Comparison of ENCODE assay signal across 9 cellular contexts in genomic region chr1:235011599-235012435, GRCh38.
A peak's percentile ranks its signal among the peaks of the same experiment; 100 is the strongest.
DNase-seq lines count a peak whose midpoint lies in the region; ATAC-seq and TF ChIP-seq lines count a peak whose summit lies in the region.
"Had no signal": no experiment of that assay in that cellular context is flagged by ENCODE, and none has a peak within 500 bp of the region (broad histone marks: within the 10 kb centered on the region; RNA-seq: fewer than 3 reads in every experiment).

No MANE protein-coding gene starts in this region.

- H3K4me3 ChIP-seq in CD4-positive, CD25-positive, alpha-beta regulatory T cell (ENCODE audit: low read depth, low read length): peak overlapping the region; percentile 79
- no peak overlapping the region for H3K4me3 ChIP-seq in ascending aorta
- H3K4me3 ChIP-seq: SK-N-MC had no signal

- ATAC-seq in CD4-positive, CD25-positive, alpha-beta regulatory T cell (ENCODE audit: low read depth in 2 of 2): peak; percentile 93 to 95
- ATAC-seq in GM19455 (IDR thresholded peaks at IDR 0.05; ENCODE audit: unreplicated experiment) (peak; percentile 78), HG03571 (IDR thresholded peaks at IDR 0.05; ENCODE audit: unreplicated experiment) (peak; percentile 71), left colon (peak; percentile 55)

- intact Hi-C loops in ascending aorta (cut with DNase I): no loop called here
- intact Hi-C loops in left colon (cut with DNase I, micrococcal nuclease): no loop called here

- no peaks in the 10 kb centered on the region for H3K27me3 ChIP-seq in CD4-positive, CD25-positive, alpha-beta regulatory T cell (ENCODE audit: control insufficient read depth, insufficient read depth, low read length)
- H3K27me3 ChIP-seq in ascending aorta: no peaks in the 10 kb centered on the region

- no peak for TF ChIP-seq CTCF in ascending aorta (IDR thresholded peaks at IDR 0.05)

- peaks cover 30% of the 10 kb centered on the region for H3K4me1 ChIP-seq in CD4-positive, CD25-positive, alpha-beta regulatory T cell (ENCODE audit: control insufficient read depth, insufficient read depth, low read length, poor library complexity, severe bottlenecking)
- H3K4me1 ChIP-seq in ascending aorta: no peaks in the 10 kb centered on the region

- H3K9me3 ChIP-seq in CD4-positive, CD25-positive, alpha-beta regulatory T cell (ENCODE audit: control insufficient read depth in 2 of 2, low read length in 2 of 2): no peaks in the 10 kb centered on the region
- no peaks in the 10 kb centered on the region for H3K9me3 ChIP-seq in ascending aorta

- H3K27ac Mint-ChIP-seq in CD4-positive, CD25-positive, alpha-beta regulatory T cell: peak overlapping the region; percentile 95 to 98 (median 96)

- no peaks in the 10 kb centered on the region for H3K36me3 Mint-ChIP-seq in CD4-positive, CD25-positive, alpha-beta regulatory T cell

- peak overlapping the region; percentile 73 to 92 (median 83) for H3K4me3 Mint-ChIP-seq in CD4-positive, CD25-positive, alpha-beta regulatory T cell

- peaks cover 5% of the 10 kb centered on the region for H3K27me3 Mint-ChIP-seq in CD4-positive, CD25-positive, alpha-beta regulatory T cell

- peaks cover 0 to 6% (median 0%) of the 10 kb centered on the region in 7 donors for H3K9me3 Mint-ChIP-seq in CD4-positive, CD25-positive, alpha-beta regulatory T cell

- peak; percentile 87 to 99 (median 93) for DNase-seq in CD4-positive, CD25-positive, alpha-beta regulatory T cell
- DNase-seq in T-helper 22 cell (ENCODE audit: low read depth) (peak; percentile 95), ascending aorta (ENCODE audit: low spot score in 2 of 2) (peak; percentile 75 to 82), left colon (peak; percentile 60 to 67), NCI-H446 treated with DMSO at 0.1 percent for 48 hours (lab: John Stamatoyannopoulos, UW) (no peak)
- DNase-seq in stimulated activated CD4-positive, alpha-beta T cell treated with anti-CD3 and anti-CD28 coated beads, TNF-alpha, amount 100 ng/mL, for 4 hours (ENCODE audit: low read depth in 3 of 3): peak; percentile 63 to 94 (median 87)

- H3K27ac ChIP-seq in CD4-positive, CD25-positive, alpha-beta regulatory T cell (ENCODE audit: insufficient read depth, low read length, poor library complexity, severe bottlenecking): peak overlapping the region; percentile 94
- H3K27ac ChIP-seq in ascending aorta: peak overlapping the region in 1 of 2 donors; percentile 36
- H3K27ac ChIP-seq: SK-N-MC had no signal

- H3K36me3 ChIP-seq in CD4-positive, CD25-positive, alpha-beta regulatory T cell (ENCODE audit: control insufficient read depth, insufficient read depth, low read length): no peaks in the 10 kb centered on the region
- no peaks in the 10 kb centered on the region for H3K36me3 ChIP-seq in ascending aorta

- peaks cover 12 to 60% (median 39%) of the 10 kb centered on the region in 4 donors for H3K4me1 Mint-ChIP-seq in CD4-positive, CD25-positive, alpha-beta regulatory T cell
